Comparison of ENCODE assay signal across 10 cellular contexts in the genomic region with DNA sequence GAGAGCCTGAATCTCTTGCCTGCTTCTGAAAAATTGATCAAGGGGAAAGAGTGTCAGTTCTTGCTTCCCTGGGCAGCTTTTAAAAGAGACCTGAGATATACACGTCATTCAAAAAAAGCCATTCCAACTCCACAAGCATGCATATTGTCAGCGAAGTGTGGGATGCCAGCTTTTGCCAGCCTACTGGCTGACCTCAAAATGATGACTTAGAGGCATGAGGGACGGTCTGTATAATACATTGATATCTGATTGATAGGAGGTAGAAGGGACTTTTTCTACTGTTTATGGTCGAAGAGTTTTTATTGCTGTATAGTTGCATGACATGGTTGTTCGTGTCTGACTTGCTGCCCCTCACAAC.
DNase-seq lines count a peak whose midpoint lies in the region; ATAC-seq and TF ChIP-seq lines count a peak whose summit lies in the region.
"Had no signal": no experiment of that assay in that cellular context is flagged by ENCODE, and none has a peak within 500 bp of the region (broad histone marks: within the 10 kb centered on the region; RNA-seq: fewer than 3 reads in every experiment).

No MANE protein-coding gene starts in this region.

- CTCF ChIA-PET in CD8-positive, alpha-beta memory T cell (lab: Charles Lee) = interaction anchor here (0.8 to 7.5 kb wide), 28 partner anchors 11 to 191 kb away, joined by 3 to 81 read pairs (median 5); a partner anchor contains a TSS

- ATAC-seq in naive thymus-derived CD8-positive, alpha-beta T cell = no peak
- no peak for ATAC-seq in HG03175 (IDR thresholded peaks at IDR 0.05; ENCODE audit: unreplicated experiment)

- H3K4me3 ChIP-seq in CD8-positive, alpha-beta memory T cell (ENCODE audit: low read length) = peak overlapping the region; percentile 56
- no peak overlapping the region for H3K4me3 ChIP-seq in prostate gland

- peak overlapping the region; percentile 78 to 99 (median 96) for H3K27ac Mint-ChIP-seq in CD8-positive, alpha-beta memory T cell
- H3K27ac Mint-ChIP-seq in activated naive CD8-positive, alpha-beta T cell treated with anti-CD3 and anti-CD28 coated beads for 36 hours = peak overlapping the region; percentile 91
- H3K27ac Mint-ChIP-seq in naive thymus-derived CD8-positive, alpha-beta T cell = peak overlapping the region; percentile 20 to 93 (median 86)

- no peak for DNase-seq in CD8-positive, alpha-beta memory T cell
- DNase-seq in activated naive CD8-positive, alpha-beta T cell treated with anti-CD3 and anti-CD28 coated beads for 36 hours = no peak
- no peak for DNase-seq in naive thymus-derived CD8-positive, alpha-beta T cell
- DNase-seq in prostate gland (ENCODE audit: low spot score) (no peak), activated gamma-delta T cell (lab: John Stamatoyannopoulos, UW) (no peak), NCI-H524 treated with DMSO at 0.1 percent for 48 hours (lab: John Stamatoyannopoulos, UW) (no peak)
- DNase-seq: H9, spleen had no signal

- POLR2A ChIA-PET in CD8-positive, alpha-beta memory T cell (lab: Charles Lee) = interaction anchor here (1.0 to 1.7 kb wide), 2 partner anchors 12 to 186 kb away, joined by 5 to 15 read pairs; no protein-coding TSS in a partner anchor
- POLR2A ChIA-PET in naive thymus-derived CD8-positive, alpha-beta T cell (lab: Charles Lee) = interaction anchor here (0.9 to 3.6 kb wide), 4 partner anchors 12 to 41 kb away, joined by 4 to 22 read pairs (median 8); no protein-coding TSS in a partner anchor

- no peaks in the 10 kb centered on the region for H3K9me3 Mint-ChIP-seq in CD8-positive, alpha-beta memory T cell
- H3K9me3 Mint-ChIP-seq in activated naive CD8-positive, alpha-beta T cell treated with anti-CD3 and anti-CD28 coated beads for 36 hours = no peaks in the 10 kb centered on the region
- no peaks in the 10 kb centered on the region for H3K9me3 Mint-ChIP-seq in naive thymus-derived CD8-positive, alpha-beta T cell
- H3K9me3 Mint-ChIP-seq: H9 had no signal

- H3K27ac ChIP-seq in 22Rv1 (no peak overlapping the region), prostate gland (no peak overlapping the region)
- no peak overlapping the region for H3K27ac ChIP-seq in CD8-positive, alpha-beta memory T cell (ENCODE audit: low read depth, low read length)

- H3K4me1 Mint-ChIP-seq in CD8-positive, alpha-beta memory T cell = peaks cover 29 to 36% (median 34%) of the 10 kb centered on the region in 3 donors
- H3K4me1 Mint-ChIP-seq in activated naive CD8-positive, alpha-beta T cell treated with anti-CD3 and anti-CD28 coated beads for 36 hours = peaks cover 28% of the 10 kb centered on the region
- H3K4me1 Mint-ChIP-seq in naive thymus-derived CD8-positive, alpha-beta T cell = peaks cover 13 to 28% (median 27%) of the 10 kb centered on the region in 4 donors

- WGBS in prostate gland = 72% methylated on average over 5 of the region's 5 CpGs

- H3K36me3 Mint-ChIP-seq in CD8-positive, alpha-beta memory T cell = peaks cover 0 to 65% (median 11%) of the 10 kb centered on the region in 3 donors
- peaks cover 28% of the 10 kb centered on the region for H3K36me3 Mint-ChIP-seq in activated naive CD8-positive, alpha-beta T cell treated with anti-CD3 and anti-CD28 coated beads for 36 hours
- H3K36me3 Mint-ChIP-seq in naive thymus-derived CD8-positive, alpha-beta T cell = peaks cover 0 to 2% (median 0%) of the 10 kb centered on the region in 3 donors

- peak overlapping the region in 5 of 7 donors; percentile 70 to 75 (median 73) for H3K4me3 Mint-ChIP-seq in CD8-positive, alpha-beta memory T cell
- peak overlapping the region; percentile 33 for H3K4me3 Mint-ChIP-seq in activated naive CD8-positive, alpha-beta T cell treated with anti-CD3 and anti-CD28 coated beads for 36 hours
- H3K4me3 Mint-ChIP-seq in naive thymus-derived CD8-positive, alpha-beta T cell = peak overlapping the region in 5 of 10 donors; percentile 45 to 82 (median 65)
- H3K4me3 Mint-ChIP-seq: H9 had no signal

- H3K9me3 ChIP-seq in CD8-positive, alpha-beta memory T cell (ENCODE audit: low read length) = no peaks in the 10 kb centered on the region
- H3K9me3 ChIP-seq in prostate gland = no peaks in the 10 kb centered on the region
- H3K9me3 ChIP-seq: spleen had no signal

- peaks cover 24% of the 10 kb centered on the region for H3K4me1 ChIP-seq in CD8-positive, alpha-beta memory T cell (ENCODE audit: insufficient read depth, low read length)
- peaks cover 5% of the 10 kb centered on the region for H3K4me1 ChIP-seq in prostate gland (replicated peaks)

- no peaks in the 10 kb centered on the region for H3K27me3 ChIP-seq in CD8-positive, alpha-beta memory T cell (ENCODE audit: insufficient read depth, low read length, poor library complexity, severe bottlenecking)
- no peaks in the 10 kb centered on the region for H3K27me3 ChIP-seq in prostate gland (replicated peaks; ENCODE audit: insufficient read depth)
- H3K27me3 ChIP-seq: spleen had no signal

- H3K27me3 Mint-ChIP-seq in CD8-positive, alpha-beta memory T cell = no peaks in the 10 kb centered on the region
- no peaks in the 10 kb centered on the region for H3K27me3 Mint-ChIP-seq in activated naive CD8-positive, alpha-beta T cell treated with anti-CD3 and anti-CD28 coated beads for 36 hours
- no peaks in the 10 kb centered on the region for H3K27me3 Mint-ChIP-seq in naive thymus-derived CD8-positive, alpha-beta T cell

- TF ChIP-seq CTCF in 22Rv1 (IDR thresholded peaks at IDR 0.05) (peak; percentile 43), prostate gland (IDR thresholded peaks at IDR 0.05) (no peak)

- intact Hi-C loops in prostate gland (cut with DNase I) = loop anchor here (2.0 kb wide), 2 partner anchors 78 to 190 kb away; no protein-coding TSS in a partner anchor

- TF ChIP-seq POLR2A in prostate gland (IDR thresholded peaks at IDR 0.05) = no peak

- peaks cover 8% of the 10 kb centered on the region for H3K36me3 ChIP-seq in CD8-positive, alpha-beta memory T cell (ENCODE audit: insufficient read depth, low read length)
- no peaks in the 10 kb centered on the region for H3K36me3 ChIP-seq in prostate gland
